ENCODE assay signal across 18 cellular contexts in genomic region chr12:90519285-90519684, GRCh38.
"Had no signal": no experiment of that assay in that cellular context is flagged by ENCODE, and none has a peak within 500 bp of the region (broad histone marks: within the 10 kb centered on the region; RNA-seq: fewer than 3 reads in every experiment).

No MANE protein-coding gene starts in this region.

- DNase-seq: activated CD4-positive, alpha-beta T cell treated with anti-CD3 and anti-CD28 coated beads for 4 hours; activated CD4-positive, alpha-beta T cell treated with anti-CD3 and anti-CD28 coated beads, Interleukin-2, amount 50 U/mL, for 48 hours; activated CD4-positive, CD25-positive, alpha-beta regulatory T cell; activated CD8-positive, alpha-beta memory T cell treated with anti-CD3 and anti-CD28 coated beads, Interleukin-2, amount 50 U/mL, for 48 hours; activated effector memory CD4-positive, alpha-beta T cell treated with anti-CD3 and anti-CD28 coated beads, Interleukin-2, amount 50 U/mL, for 16 hours; activated naive CD4-positive, alpha-beta T cell treated with anti-CD3 and anti-CD28 coated beads, Interleukin-2, amount 10 ng/mL, durations not matched to agents 7 days and 5 days; activated T-cell treated with anti-CD3 and anti-CD28 coated beads, Interleukin-2, amount 50 U/mL, for 4 hours; amygdala; heart left ventricle; islet precursor cell; lower lobe of right lung; naive B cell; sigmoid colon; stimulated activated CD4-positive, alpha-beta T cell treated with anti-CD3 and anti-CD28 coated beads, Interleukin-15, amount 100 ng/mL, for 24 hours; stimulated activated naive B cell treated with anti-CD40 and anti-IgM and Interleukin-4, amounts not matched to agents 10 μg/mL and 1 μg/mL and 100 μg/mL, for 72 hours; testis; trophoblast cell had no signal

- ATAC-seq: gastroesophageal sphincter; heart left ventricle; lower lobe of right lung; stimulated activated naive B cell treated with anti-CD40 and anti-IgM and Interleukin-4, amounts not matched to agents 10 μg/mL and 1 μg/mL and 100 μg/mL, for 72 hours had no signal
